ENCODE assay signal across 1 cellular context in genomic region chr1:12180903-12181302, GRCh38.
TF ChIP-seq lines count a peak whose summit lies in the region.

No MANE protein-coding gene starts in this region.

TF ChIP-seq in H1, 55 proteins besides CTCF, POLR2A, EP300 and RAD21 (continued from another document):
- TF ChIP-seq JUND (IDR thresholded peaks at IDR 0.05; ENCODE audit: low read length) (no peak), SUZ12 (IDR thresholded peaks at IDR 0.05; ENCODE audit: low read length) (no peak), CHD2 (IDR thresholded peaks at IDR 0.05; ENCODE audit: low read length) (no peak), EGR1 (IDR thresholded peaks at IDR 0.05; ENCODE audit: borderline replicate concordance, low read depth, low read length) (no peak), TAF1 (IDR thresholded peaks at IDR 0.05; ENCODE audit: low read depth, low read length) (no peak), RFX5 (IDR thresholded peaks at IDR 0.05; ENCODE audit: borderline replicate concordance, low read depth, low read length) (no peak), KDM4A (IDR thresholded peaks at IDR 0.05; ENCODE audit: low read depth, low read length, severe bottlenecking) (no peak)
TF ChIP-seq in H1: peak in this region for 0.
